Comparison of ENCODE assay signal across 8 cellular contexts in the genomic region with DNA sequence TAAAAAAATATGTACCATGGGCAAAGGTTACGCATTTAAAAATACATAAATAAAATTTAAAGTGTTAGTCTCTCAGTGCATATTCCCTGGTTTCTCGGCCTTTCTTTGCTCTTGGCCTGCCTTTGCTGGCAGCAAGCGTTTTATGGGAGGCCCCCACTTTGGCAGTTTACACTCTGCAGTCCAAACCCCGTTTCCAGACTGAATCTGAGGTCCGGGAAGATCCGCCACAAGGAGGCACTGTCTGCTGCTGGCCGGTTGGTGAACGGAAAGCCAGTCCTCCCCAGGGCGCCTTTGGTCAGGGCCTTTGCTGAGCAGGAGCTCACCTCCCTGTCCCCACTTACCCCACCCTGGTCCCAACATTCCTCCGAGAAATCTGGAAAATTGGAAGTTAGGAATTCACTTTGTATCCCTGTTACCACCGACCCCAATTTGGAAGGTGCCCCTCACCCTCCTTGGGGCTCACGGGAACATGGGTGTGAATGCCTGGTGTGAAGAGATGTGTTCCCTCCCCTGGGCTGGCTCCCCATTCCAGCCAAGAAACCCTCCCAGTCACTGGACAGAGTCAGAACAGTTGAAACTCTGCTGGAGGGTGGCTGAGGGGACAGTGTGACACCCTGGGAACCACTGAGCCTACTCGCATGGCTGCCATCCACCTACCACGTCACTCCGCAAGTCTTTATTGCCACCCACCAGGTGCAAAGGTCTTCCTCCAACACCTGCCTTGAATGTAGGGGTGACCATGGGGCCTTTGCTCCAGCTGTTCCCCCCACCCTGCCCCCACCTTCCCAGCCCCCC. TPM values are rescaled to one million over a fixed set of nuclear protein-coding genes. Genes with fewer than 3 reads are reported as not detected.
A peak's percentile ranks its signal among the peaks of the same experiment; 100 is the strongest.
DNase-seq lines count a peak whose midpoint lies in the region; ATAC-seq, FAIRE-seq and TF ChIP-seq lines count a peak whose summit lies in the region.

No MANE protein-coding gene starts in this region.

- H3K27ac ChIP-seq in DND-41 (ENCODE audit: low read length) (no peak overlapping the region), H1 (ENCODE audit: low read depth, low read length) (no peak overlapping the region), transverse colon (peak overlapping the region in 1 of 4 donors; percentile 7)

- H2BK5ac ChIP-seq in H1 (ENCODE audit: low read depth, low read length) = peak overlapping the region; percentile 32; the same call in 1 of the 2 replicates

- intact Hi-C loops in activated CD4-positive, alpha-beta T cell treated with anti-CD3 and anti-CD28 coated beads, Interleukin-2, amount 10 ng/mL, durations not matched to agents 24 days and 14 days (cut with micrococcal nuclease) = no loop called here
- intact Hi-C loops in transverse colon (cut with DNase I; ENCODE audit: low total_unique reads) = no loop called here

- TF ChIP-seq RAD21 in H1 (IDR thresholded peaks at IDR 0.05 in 1 of 2, conservative IDR thresholded peaks at IDR 0.05 in 1 of 2; ENCODE audit: low read depth in 2 of 2, low read length in 2 of 2) = peak; percentile 73 to 82

- H3K4me2 ChIP-seq in DND-41 (ENCODE audit: insufficient read depth, low read length) (no peak overlapping the region), H1 (ENCODE audit: insufficient read depth in 1 of 2, low read depth in 2 of 2, low read length in 2 of 2) (no peak overlapping the region)

- 52% methylated on average over 15 of the region's 15 CpGs; no CpG with 5 or more reads in 1 of the 2 experiments for WGBS in H1 (ENCODE audit: extremely low coverage in 1 of 2, insufficient coverage in 1 of 2, insufficient read length in 1 of 2, insufficient replicate concordance in 2 of 2, low coverage in 1 of 2, low lambda C conversion rate in 2 of 2, missing lambda C conversion rate in 1 of 2), 2 experiments
- 37 to 67% methylated on average over 2 to 15 of the region's 15 CpGs for WGBS in transverse colon (ENCODE audit: low coverage in 1 of 2), 2 donors

- no peaks in the 10 kb centered on the region for H3K4me1 Mint-ChIP-seq in activated CD4-positive, alpha-beta T cell treated with anti-CD3 and anti-CD28 coated beads, Interleukin-2, amount 10 ng/mL, durations not matched to agents 24 days and 14 days

- H4K5ac ChIP-seq in H1 (ENCODE audit: insufficient read length, low read depth, low read length) = no peak overlapping the region

- H4K20me1 ChIP-seq in DND-41 (ENCODE audit: insufficient read depth, low read length) (no peaks in the 10 kb centered on the region), H1 (replicated peaks in 1 of 2; ENCODE audit: control insufficient read depth in 1 of 2, insufficient read depth in 2 of 2, low read length in 2 of 2) (peaks cover 0 to 3% of the 10 kb centered on the region in 2 experiments)

- 0 out of 2 replicates have a peak overlapping the region, but pooled peaks have one; percentile 77 for H2BK15ac ChIP-seq in H1 (ENCODE audit: low read length)

- H3K36me3 ChIP-seq in DND-41 (ENCODE audit: insufficient read depth, low read length) (no peaks in the 10 kb centered on the region), H1 (ENCODE audit: control insufficient read depth in 2 of 4, insufficient read depth in 4 of 4, low read length in 3 of 4) (no peaks in the 10 kb centered on the region), transverse colon (no peaks in the 10 kb centered on the region)

- H2AK5ac ChIP-seq in H1 (ENCODE audit: low read depth, low read length) = no peak overlapping the region

- no peaks in the 10 kb centered on the region for H3K79me1 ChIP-seq in H1 (ENCODE audit: low read depth, low read length)

- no peaks in the 10 kb centered on the region for H3K23me2 ChIP-seq in H1 (ENCODE audit: low read depth, low read length)

- in situ Hi-C loops in transverse colon (cut with MboI; ENCODE audit: low pct_ligation_motif_present in 1 of 4, low pct_unique_long_range_greater_than_20kb in 1 of 4, low sequenced_read_pairs in 3 of 4) = no loop called here

- no peak overlapping the region for H3K18ac ChIP-seq in H1 (ENCODE audit: extremely low read depth, low read length)

- H2BK20ac ChIP-seq in H1 (ENCODE audit: low read length) = no peak overlapping the region

- TF ChIP-seq POLR2A in H1 (IDR thresholded peaks at IDR 0.05; ENCODE audit: control extremely low read depth in 1 of 2, low read depth in 2 of 2, low read length in 2 of 2) (no peak), transverse colon (IDR thresholded peaks at IDR 0.05) (no peak)

- H3K36me3 Mint-ChIP-seq in activated CD4-positive, alpha-beta T cell treated with anti-CD3 and anti-CD28 coated beads, Interleukin-2, amount 10 ng/mL, durations not matched to agents 24 days and 14 days (ENCODE audit: low read depth) = peaks cover 11% of the 10 kb centered on the region

- FAIRE-seq in H1 (lab: Jason Lieb, UNC) = peak; percentile 48

- H4K91ac ChIP-seq in H1 (replicated peaks; ENCODE audit: insufficient read length, low read length) = no peak overlapping the region

- CTCF ChIA-PET in H1 (lab: Charles Lee; ENCODE audit: partially characterized antibody) = interaction anchor here (0.7 to 5.2 kb wide), 15 partner anchors 9 to 322 kb away, joined by 3 to 31 read pairs (median 3); partner anchors contain the start of genes CDC42BPG, MEN1 and SF1

- H3K4ac ChIP-seq in H1 (replicated peaks; ENCODE audit: insufficient read length, low read depth, low read length) = no peak overlapping the region

- H3K27ac Mint-ChIP-seq in activated CD4-positive, alpha-beta T cell treated with anti-CD3 and anti-CD28 coated beads, Interleukin-2, amount 10 ng/mL, durations not matched to agents 24 days and 14 days = no peak overlapping the region

- H3K27me3 Mint-ChIP-seq in activated CD4-positive, alpha-beta T cell treated with anti-CD3 and anti-CD28 coated beads, Interleukin-2, amount 10 ng/mL, durations not matched to agents 24 days and 14 days = no peaks in the 10 kb centered on the region

- peak; percentile 40 for DNase-seq in DND-41
- DNase-seq in LHCN-M2 (ENCODE audit: low read depth) = peak; percentile 36
- DNase-seq in activated CD4-positive, alpha-beta T cell treated with anti-CD3 and anti-CD28 coated beads, Interleukin-2, amount 10 ng/mL, durations not matched to agents 24 days and 14 days = peak; percentile 89
- DNase-seq in H1 (ENCODE audit: low read depth in 1 of 2, low spot score in 2 of 2) = peak in 1 of 2 experiments; percentile 89
- peak; percentile 37 for DNase-seq in midbrain (lab: John Stamatoyannopoulos, UW)
- DNase-seq in transverse colon = peak; percentile 82
- no peak for DNase-seq in NCI-H510A treated with DMSO at 0.1 percent for 48 hours (lab: John Stamatoyannopoulos, UW)

- H2BK12ac ChIP-seq in H1 (ENCODE audit: low read depth, low read length) = 0 out of 2 replicates have a peak overlapping the region, but pooled peaks have one; percentile 44

- H3K9me3 Mint-ChIP-seq in activated CD4-positive, alpha-beta T cell treated with anti-CD3 and anti-CD28 coated beads, Interleukin-2, amount 10 ng/mL, durations not matched to agents 24 days and 14 days = no peaks in the 10 kb centered on the region

- H3K27me3 ChIP-seq in DND-41 (ENCODE audit: insufficient read depth, low read length, poor library complexity) (no peaks in the 10 kb centered on the region), H1 (replicated peaks in 1 of 4; ENCODE audit: control insufficient read depth in 3 of 4, extremely low read depth in 1 of 4, insufficient read depth in 3 of 4, low read length in 3 of 4) (no peaks in the 10 kb centered on the region), transverse colon (no peaks in the 10 kb centered on the region)

- ATAC-seq in DND-41 (ENCODE audit: insufficient read depth, low read depth) = peak; percentile 61
- no peak for ATAC-seq in GM18867 (IDR thresholded peaks at IDR 0.05; ENCODE audit: unreplicated experiment)

- H4K8ac ChIP-seq in H1 (ENCODE audit: extremely low read depth, insufficient read depth, low read length) = peak overlapping the region; percentile 82; the same call in 1 of the 2 replicates

- H3K4me3 ChIP-seq in DND-41 (ENCODE audit: low read depth in 1 of 2, low read length in 2 of 2) = no peak overlapping the region
- H3K4me3 ChIP-seq in H1 (ENCODE audit: extremely low read depth in 1 of 4, insufficient read depth in 2 of 4, low read depth in 3 of 4, low read length in 4 of 4) = no peak overlapping the region
- H3K4me3 ChIP-seq in transverse colon = no peak overlapping the region

- POLR2A ChIA-PET in H1 (lab: Charles Lee; ENCODE audit: partially characterized antibody) = interaction anchor here (0.9 to 1.8 kb wide), 4 partner anchors 9 to 18 kb away, joined by 3 to 4 read pairs (median 4); partner anchors contain the start of gene SF1

- TF ChIP-seq EP300 in H1 (IDR thresholded peaks at IDR 0.05; ENCODE audit: borderline replicate concordance in 1 of 2, low read depth in 2 of 2, low read length in 2 of 2) (no peak), transverse colon (IDR thresholded peaks at IDR 0.05; ENCODE audit: low read depth) (no peak)

- TF ChIP-seq CTCF in DND-41 (IDR thresholded peaks at IDR 0.05; ENCODE audit: borderline replicate concordance, extremely low read depth, low read length, poor library complexity, severe bottlenecking) = peak; percentile 67
- peak; percentile 87 to 91 (median 90) for TF ChIP-seq CTCF in H1 (IDR thresholded peaks at IDR 0.05; ENCODE audit: control extremely low read depth in 1 of 3, insufficient read depth in 1 of 3, low read depth in 1 of 3, low read length in 3 of 3)
- peak; percentile 65 to 76 (median 73) for TF ChIP-seq CTCF in transverse colon (IDR thresholded peaks at IDR 0.05)

- H3K9me3 ChIP-seq in DND-41 (ENCODE audit: insufficient read depth, low read length, severe bottlenecking) (no peaks in the 10 kb centered on the region), H1 (ENCODE audit: insufficient read depth in 2 of 2, low read depth in 1 of 2, low read length in 1 of 2) (no peaks in the 10 kb centered on the region), transverse colon (no peaks in the 10 kb centered on the region)

- H3K4me1 ChIP-seq in DND-41 (ENCODE audit: insufficient read depth, low read length) (no peaks in the 10 kb centered on the region), H1 (replicated peaks in 1 of 4; ENCODE audit: control insufficient read depth in 3 of 4, insufficient read depth in 4 of 4, low read length in 3 of 4) (no peaks in the 10 kb centered on the region), transverse colon (peaks cover 0 to 21% (median 3%) of the 10 kb centered on the region in 4 donors)

- H3K79me2 ChIP-seq in DND-41 (ENCODE audit: insufficient read depth, low read length) (no peaks in the 10 kb centered on the region), H1 (ENCODE audit: control insufficient read depth in 1 of 2, insufficient read depth in 2 of 2, low read length in 2 of 2) (no peaks in the 10 kb centered on the region)

- no peak overlapping the region for H3K56ac ChIP-seq in H1 (replicated peaks; ENCODE audit: insufficient read length, low read depth, low read length)

- H2BK120ac ChIP-seq in H1 (replicated peaks; ENCODE audit: low read depth, low read length) = no peak overlapping the region

- H2AFZ ChIP-seq in DND-41 (ENCODE audit: low read depth, low read length) = no peak overlapping the region
- H2AFZ ChIP-seq in H1 (ENCODE audit: low read length) = no peak overlapping the region

- H3K4me3 Mint-ChIP-seq in activated CD4-positive, alpha-beta T cell treated with anti-CD3 and anti-CD28 coated beads, Interleukin-2, amount 10 ng/mL, durations not matched to agents 24 days and 14 days = no peak overlapping the region

- H3K9ac ChIP-seq in DND-41 (ENCODE audit: low read depth, low read length) = no peak overlapping the region
- H3K9ac ChIP-seq in H1 (replicated peaks in 1 of 4; ENCODE audit: extremely low read depth in 1 of 4, low read depth in 3 of 4, low read length in 3 of 4) = no peak overlapping the region

- no peak overlapping the region for H3K14ac ChIP-seq in H1 (ENCODE audit: insufficient read length)

- no peak overlapping the region for H3K23ac ChIP-seq in H1 (ENCODE audit: insufficient read length)

RNA-seq across cellular contexts. Expression of gene SF1, which starts 9.4 kb away (rescaled TPM):
- total RNA-seq in LHCN-M2 (2014; rRNA removed) (124 and 158 TPM in 2 replicates), transverse colon (100 to 1,000 TPM; 196 to 458 (median 377) TPM)
- polyA plus RNA-seq in LHCN-M2 (2012) = 116 TPM
- 522 and 525 TPM in 2 replicates for total RNA-seq in activated CD4-positive, alpha-beta T cell treated with anti-CD3 and anti-CD28 coated beads, Interleukin-2, amount 10 ng/mL, durations not matched to agents 24 days and 14 days
- total RNA-seq in H1 (2021; fragmentation: NEBNext Ultra II Directional; extraction: Animal tissue kit (Norgen Biotek cat#: 25700)) = 353 and 365 TPM in 2 replicates
- 72.7 and 110 TPM in 2 replicates for polyA plus RNA-seq in H1 (2011; rRNA removed)
- 70.0 TPM for polyA plus RNA-seq in H1 (2011; cell fraction: cytosol; rRNA removed)
- polyA plus RNA-seq in H1 (2011; cell fraction: nucleus; rRNA removed) = 197 TPM
- polyA plus RNA-seq in H1 (2012, experiment 1 of 2) = 259 to 328 TPM (median 273 TPM) in 4 replicates
- polyA plus RNA-seq in H1 (2012, experiment 2 of 2) = 150 TPM
- 194 TPM for polyA plus RNA-seq in H1 (2013, experiment 1 of 2)
- polyA plus RNA-seq in H1 (2013, experiment 2 of 2) = 181 TPM
- polyA minus RNA-seq in H1 (2011; rRNA and poly(A)+ RNA removed) = 75.9 and 88.7 TPM in 2 replicates
- polyA minus RNA-seq in H1 (2011; cell fraction: cytosol; rRNA and poly(A)+ RNA removed) = 107 TPM
- 210 TPM for polyA minus RNA-seq in H1 (2011; cell fraction: nucleus; rRNA and poly(A)+ RNA removed)

RNA-seq across cellular contexts. Expression of gene MAP4K2, which starts 15.3 kb away (rescaled TPM):
- total RNA-seq in LHCN-M2 (2014; rRNA removed) (10.8 and 11.3 TPM in 2 replicates), transverse colon (100 to 1,000 TPM in 2 of 4 donors, 10 to 100 TPM in 2; 10.1 to 369 (median 90.9) TPM)
- polyA plus RNA-seq in LHCN-M2 (2012) = 7.6 TPM
- 63.5 and 67.3 TPM in 2 replicates for total RNA-seq in activated CD4-positive, alpha-beta T cell treated with anti-CD3 and anti-CD28 coated beads, Interleukin-2, amount 10 ng/mL, durations not matched to agents 24 days and 14 days
- 20.7 and 24.0 TPM in 2 replicates for total RNA-seq in H1 (2021; fragmentation: NEBNext Ultra II Directional; extraction: Animal tissue kit (Norgen Biotek cat#: 25700))
- polyA plus RNA-seq in H1 (2011; rRNA removed) = 20.1 and 25.3 TPM in 2 replicates
- 22.2 TPM for polyA plus RNA-seq in H1 (2011; cell fraction: cytosol; rRNA removed)
- polyA plus RNA-seq in H1 (2011; cell fraction: nucleus; rRNA removed) = 54.2 TPM
- 14.0 to 19.1 TPM (median 15.9 TPM) in 4 replicates for polyA plus RNA-seq in H1 (2012, experiment 1 of 2)
- polyA plus RNA-seq in H1 (2012, experiment 2 of 2) = 12.9 TPM
- 11.2 TPM for polyA plus RNA-seq in H1 (2013, experiment 1 of 2)
- polyA plus RNA-seq in H1 (2013, experiment 2 of 2) = 12.0 TPM
- 18.5 and 20.3 TPM in 2 replicates for polyA minus RNA-seq in H1 (2011; rRNA and poly(A)+ RNA removed)
- 11.0 TPM for polyA minus RNA-seq in H1 (2011; cell fraction: cytosol; rRNA and poly(A)+ RNA removed)
- 11.6 TPM for polyA minus RNA-seq in H1 (2011; cell fraction: nucleus; rRNA and poly(A)+ RNA removed)

RNA-seq across cellular contexts. Expression of gene MEN1, which starts 22.6 kb away (rescaled TPM):
- total RNA-seq in LHCN-M2 (2014; rRNA removed) = 19.8 and 25.3 TPM in 2 replicates
- polyA plus RNA-seq in LHCN-M2 (2012) = 19.2 TPM
- total RNA-seq in activated CD4-positive, alpha-beta T cell treated with anti-CD3 and anti-CD28 coated beads, Interleukin-2, amount 10 ng/mL, durations not matched to agents 24 days and 14 days = 36.7 and 39.1 TPM in 2 replicates
- total RNA-seq in H1 (2021; fragmentation: NEBNext Ultra II Directional; extraction: Animal tissue kit (Norgen Biotek cat#: 25700)) = 56.3 and 56.9 TPM in 2 replicates
- 47.2 and 78.5 TPM in 2 replicates for polyA plus RNA-seq in H1 (2011; rRNA removed)
- 43.0 TPM for polyA plus RNA-seq in H1 (2011; cell fraction: cytosol; rRNA removed)
- polyA plus RNA-seq in H1 (2011; cell fraction: nucleus; rRNA removed) = 97.2 TPM
- polyA plus RNA-seq in H1 (2012, experiment 1 of 2) = 37.5 to 59.8 TPM (median 54.2 TPM) in 4 replicates
- polyA plus RNA-seq in H1 (2012, experiment 2 of 2) = 53.7 TPM
- polyA plus RNA-seq in H1 (2013, experiment 1 of 2) = 63.6 TPM
- polyA plus RNA-seq in H1 (2013, experiment 2 of 2) = 66.9 TPM
- polyA minus RNA-seq in H1 (2011; rRNA and poly(A)+ RNA removed) = 22.9 and 27.9 TPM in 2 replicates
- 32.7 TPM for polyA minus RNA-seq in H1 (2011; cell fraction: cytosol; rRNA and poly(A)+ RNA removed)
- polyA minus RNA-seq in H1 (2011; cell fraction: nucleus; rRNA and poly(A)+ RNA removed) = 27.2 TPM
- total RNA-seq in transverse colon = 10 to 100 TPM; 19.5 to 30.3 (median 25.4) TPM

RNA-seq across cellular contexts. Expression of gene PYGM, which starts 27.9 kb away (rescaled TPM):
- total RNA-seq in LHCN-M2 (2014; rRNA removed) (not detected in 2 replicates), transverse colon (1 to 10 TPM; 1.2 to 7.9 (median 2.2) TPM)
- not detected for polyA plus RNA-seq in LHCN-M2 (2012)
- total RNA-seq in activated CD4-positive, alpha-beta T cell treated with anti-CD3 and anti-CD28 coated beads, Interleukin-2, amount 10 ng/mL, durations not matched to agents 24 days and 14 days = 2.4 and 3.1 TPM in 2 replicates
- total RNA-seq in H1 (2021; fragmentation: NEBNext Ultra II Directional; extraction: Animal tissue kit (Norgen Biotek cat#: 25700)) = 9.6 and 9.7 TPM in 2 replicates
- 10.0 and 15.2 TPM in 2 replicates for polyA plus RNA-seq in H1 (2011; rRNA removed)
- polyA plus RNA-seq in H1 (2011; cell fraction: cytosol; rRNA removed) = 10.4 TPM
- polyA plus RNA-seq in H1 (2011; cell fraction: nucleus; rRNA removed) = 20.9 TPM
- 9.2 to 15.4 TPM (median 13.0 TPM) in 4 replicates for polyA plus RNA-seq in H1 (2012, experiment 1 of 2)
- polyA plus RNA-seq in H1 (2012, experiment 2 of 2) = 11.5 TPM
- polyA plus RNA-seq in H1 (2013, experiment 1 of 2) = 6.9 TPM
- 6.3 TPM for polyA plus RNA-seq in H1 (2013, experiment 2 of 2)
- 13.2 and 16.4 TPM in 2 replicates for polyA minus RNA-seq in H1 (2011; rRNA and poly(A)+ RNA removed)
- polyA minus RNA-seq in H1 (2011; cell fraction: cytosol; rRNA and poly(A)+ RNA removed) = 12.3 TPM
- polyA minus RNA-seq in H1 (2011; cell fraction: nucleus; rRNA and poly(A)+ RNA removed) = 5.4 TPM

RNA-seq across cellular contexts. Expression of gene RASGRP2, which starts 43.8 kb away (rescaled TPM):
- total RNA-seq in LHCN-M2 (2014; rRNA removed) (0.23 TPM in 1 of 2 replicates, not detected in the other), transverse colon (10 to 100 TPM; 12.1 to 24.3 (median 17.3) TPM)
- polyA plus RNA-seq in LHCN-M2 (2012) = 0.94 TPM
- total RNA-seq in activated CD4-positive, alpha-beta T cell treated with anti-CD3 and anti-CD28 coated beads, Interleukin-2, amount 10 ng/mL, durations not matched to agents 24 days and 14 days = 13.4 and 14.5 TPM in 2 replicates
- 37.9 and 40.6 TPM in 2 replicates for total RNA-seq in H1 (2021; fragmentation: NEBNext Ultra II Directional; extraction: Animal tissue kit (Norgen Biotek cat#: 25700))
- 45.7 and 50.4 TPM in 2 replicates for polyA plus RNA-seq in H1 (2011; rRNA removed)
- polyA plus RNA-seq in H1 (2011; cell fraction: cytosol; rRNA removed) = 41.1 TPM
- polyA plus RNA-seq in H1 (2011; cell fraction: nucleus; rRNA removed) = 127 TPM
- 30.1 to 58.0 TPM (median 54.6 TPM) in 4 replicates for polyA plus RNA-seq in H1 (2012, experiment 1 of 2)
- polyA plus RNA-seq in H1 (2012, experiment 2 of 2) = 31.1 TPM
- 33.0 TPM for polyA plus RNA-seq in H1 (2013, experiment 1 of 2)
- 34.6 TPM for polyA plus RNA-seq in H1 (2013, experiment 2 of 2)
- 14.8 and 18.9 TPM in 2 replicates for polyA minus RNA-seq in H1 (2011; rRNA and poly(A)+ RNA removed)
- polyA minus RNA-seq in H1 (2011; cell fraction: cytosol; rRNA and poly(A)+ RNA removed) = 12.3 TPM
- polyA minus RNA-seq in H1 (2011; cell fraction: nucleus; rRNA and poly(A)+ RNA removed) = 24.8 TPM
